23 cellular contexts compared by ENCODE assay signal in genomic region chr2:149258531-149258930, GRCh38.
DNase-seq lines count a peak whose midpoint lies in the region; ATAC-seq and TF ChIP-seq lines count a peak whose summit lies in the region.
"Had no signal": no experiment of that assay in that cellular context is flagged by ENCODE, and none has a peak within 500 bp of the region (broad histone marks: within the 10 kb centered on the region; RNA-seq: fewer than 3 reads in every experiment).

No MANE protein-coding gene starts in this region.

- peaks cover 3% of the 10 kb centered on the region for H3K27me3 Mint-ChIP-seq in T-helper 2 cell treated with Interferon-gamma antibody and Interleukin-4, amounts not matched to agents 5 μg/mL and 100 μg/mL, for 36 hours (ENCODE audit: low read depth)

- no peak overlapping the region for H3K4me3 ChIP-seq in HEK293 (ENCODE audit: low read depth, low read length)
- H3K4me3 ChIP-seq: lower lobe of right lung, tibial artery had no signal

- POLR2A ChIA-PET in HEK293 (lab: Yijun Ruan, JAX): no interaction called here

- ATAC-seq in GM21737 (IDR thresholded peaks at IDR 0.05; ENCODE audit: unreplicated experiment): no peak
- ATAC-seq: lower lobe of right lung; stimulated activated naive CD8-positive, alpha-beta T cell treated with anti-CD3 and anti-CD28 coated beads, Interleukin-15, Interleukin-2, amounts not matched to agents 100 U/mL and 50 U/mL, for 24 hours had no signal

- no peak overlapping the region for H3K27ac Mint-ChIP-seq in T-helper 2 cell treated with Interferon-gamma antibody and Interleukin-4, amounts not matched to agents 5 μg/mL and 100 μg/mL, for 36 hours
- H3K27ac Mint-ChIP-seq: CD4-positive, alpha-beta T cell; naive B cell had no signal

- DNase-seq in amniotic epithelial cell (ENCODE audit: low read depth): peak; percentile 4
- DNase-seq in iPS-NIHi7 (ENCODE audit: extremely low spot score): peak; percentile 31
- DNase-seq in OCI-M2 (lab: John Stamatoyannopoulos, UW; ENCODE audit: unreplicated experiment): no peak
- DNase-seq in activated CD8-positive, alpha-beta memory T cell treated with anti-CD3 and anti-CD28 coated beads, Interleukin-2, amount 50 U/mL, for 4 hours: no peak
- DNase-seq in T-helper 2 cell treated with Interferon-gamma antibody and Interleukin-4, amounts not matched to agents 5 μg/mL and 100 μg/mL, for 36 hours (ENCODE audit: low spot score): no peak
- DNase-seq: anterior cingulate cortex; CD4-positive, alpha-beta T cell; DMS79; effector CD4-positive, alpha-beta T cell; head of caudate nucleus; lower lobe of right lung; MM.1S; naive B cell; NCI-H510A; NK-92 treated with Interleukin-12 subunit alpha and Interleukin-12 subunit beta, amount 100 ng/mL, for 24 hours; RPMI8226; stimulated activated CD4-positive, alpha-beta T cell treated with anti-CD3 and anti-CD28 coated beads, Interleukin-2, amount 100 ng/mL, for 24 hours; stimulated activated naive CD8-positive, alpha-beta T cell treated with anti-CD3 and anti-CD28 coated beads, Interleukin-15, Interleukin-2, amounts not matched to agents 100 U/mL and 50 U/mL, for 24 hours; tibial artery had no signal

- no peaks in the 10 kb centered on the region for H3K4me1 Mint-ChIP-seq in T-helper 2 cell treated with Interferon-gamma antibody and Interleukin-4, amounts not matched to agents 5 μg/mL and 100 μg/mL, for 36 hours (ENCODE audit: low read depth)
- H3K4me1 Mint-ChIP-seq: naive B cell had no signal

- TF ChIP-seq CTCF in C4-2B (conservative IDR thresholded peaks at IDR 0.05): peak; percentile 14; the same call in 1 of the 2 replicates
- peak; percentile 12; the same call in 1 of the 2 replicates for TF ChIP-seq CTCF in HEK293 (tag by site-specific recombination; IDR thresholded peaks at IDR 0.05)

- no peaks in the 10 kb centered on the region for H3K9me3 ChIP-seq in HEK293 (ENCODE audit: control insufficient read depth, insufficient read depth, low read depth, low read length)
- H3K9me3 ChIP-seq: lower lobe of right lung, tibial artery had no signal

- H3K4me3 Mint-ChIP-seq in T-helper 2 cell treated with Interferon-gamma antibody and Interleukin-4, amounts not matched to agents 5 μg/mL and 100 μg/mL, for 36 hours: no peak overlapping the region
- H3K4me3 Mint-ChIP-seq: CD4-positive, alpha-beta T cell; naive B cell had no signal

- H3K4me1 ChIP-seq in HEK293 (ENCODE audit: control insufficient read depth, insufficient read depth, low read length): no peaks in the 10 kb centered on the region
- H3K4me1 ChIP-seq: lower lobe of right lung, parathyroid adenoma, tibial artery had no signal

- no peaks in the 10 kb centered on the region for H3K36me3 ChIP-seq in HEK293 (ENCODE audit: control insufficient read depth in 2 of 2, insufficient read depth in 1 of 2, low read length in 2 of 2)
- H3K36me3 ChIP-seq: lower lobe of right lung, tibial artery had no signal

- H3K9me3 Mint-ChIP-seq in T-helper 2 cell treated with Interferon-gamma antibody and Interleukin-4, amounts not matched to agents 5 μg/mL and 100 μg/mL, for 36 hours: no peaks in the 10 kb centered on the region

- no peaks in the 10 kb centered on the region for H3K36me3 Mint-ChIP-seq in T-helper 2 cell treated with Interferon-gamma antibody and Interleukin-4, amounts not matched to agents 5 μg/mL and 100 μg/mL, for 36 hours (ENCODE audit: low read depth)

- CTCF ChIA-PET in HEK293 (lab: Yijun Ruan, JAX): no interaction called here

- no peak overlapping the region for H3K27ac ChIP-seq in C4-2B
- no peak overlapping the region for H3K27ac ChIP-seq in HEK293 (ENCODE audit: extremely low read depth, low read depth, low read length)
- H3K27ac ChIP-seq: lower lobe of right lung, parathyroid adenoma, tibial artery had no signal

TF ChIP-seq in HEK293, 187 proteins besides CTCF, POLR2A, EP300 and RAD21:
- no peak for TF ChIP-seq ZBTB8A (tag by site-specific recombination; IDR thresholded peaks at IDR 0.05)
- TF ChIP-seq TSHZ1 (tag by site-specific recombination; IDR thresholded peaks at IDR 0.05; ENCODE audit: borderline replicate concordance): no peak
- no peak for TF ChIP-seq ZNF658 (tag by site-specific recombination; IDR thresholded peaks at IDR 0.05)
- no peak for TF ChIP-seq ZNF558 (tag by site-specific recombination; IDR thresholded peaks at IDR 0.05)
- TF ChIP-seq ZNF837 (tag by site-specific recombination; IDR thresholded peaks at IDR 0.05): no peak
- no peak for TF ChIP-seq ZSCAN18 (tag by site-specific recombination; IDR thresholded peaks at IDR 0.05)
- TF ChIP-seq ZFHX2 (tag by site-specific recombination; conservative IDR thresholded peaks at IDR 0.05): peak; percentile 96
- peak; percentile 96 for TF ChIP-seq EGR2 (tag by site-specific recombination; IDR thresholded peaks at IDR 0.05; ENCODE audit: low read depth)
- TF ChIP-seq ZNF777 (tag by site-specific recombination; IDR thresholded peaks at IDR 0.05; ENCODE audit: borderline replicate concordance): no peak

Comparison
In these comparisons a context has a peak if more than half of its experiments do, and no peak if none do; other contexts are left out.
1. DNase-seq: peak in amniotic epithelial cell (single experiment) and iPS-NIHi7 (single experiment); none in OCI-M2 (single experiment), activated CD8-positive, alpha-beta memory T cell treated with anti-CD3 and anti-CD28 coated beads, Interleukin-2, amount 50 U/mL, for 4 hours (single experiment) and T-helper 2 cell treated with Interferon-gamma antibody and Interleukin-4, amounts not matched to agents 5 μg/mL and 100 μg/mL, for 36 hours (single experiment).